In the genomic region with DNA sequence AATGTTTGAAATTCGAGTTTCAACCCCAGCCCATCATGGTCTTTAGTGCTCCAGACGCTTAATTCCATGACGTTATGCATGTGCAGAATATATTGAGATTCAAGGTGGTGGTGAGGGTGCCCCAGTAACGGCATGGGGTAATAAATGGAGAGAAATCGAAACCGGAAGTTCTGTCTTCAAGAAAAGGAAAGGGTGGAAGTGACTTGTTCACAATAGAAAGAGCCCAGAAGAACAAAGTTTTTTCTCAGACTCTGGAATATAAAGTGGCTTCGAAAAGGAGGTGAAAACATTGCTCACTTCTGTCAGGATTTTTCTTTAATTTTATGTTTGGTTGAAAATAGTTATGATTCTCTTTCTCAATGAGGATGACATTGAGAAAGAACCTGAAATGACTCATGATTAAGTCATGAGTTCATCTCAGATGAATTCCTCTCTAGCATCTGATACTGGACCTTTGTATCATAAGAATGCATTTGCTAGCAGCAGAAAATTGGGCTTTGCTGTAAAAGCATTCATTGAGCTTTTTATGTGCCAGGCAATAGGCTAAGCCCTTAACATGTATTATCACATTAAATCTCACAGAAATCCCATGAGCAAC, we compare ENCODE assay signal across 1 cellular context.
TF ChIP-seq lines count a peak whose summit lies in the region.

No MANE protein-coding gene starts in this region.

TF ChIP-seq in GM23338, 12 proteins besides CTCF, POLR2A, EP300 and RAD21 (continued from another document):
- TF ChIP-seq, protein P1, sequence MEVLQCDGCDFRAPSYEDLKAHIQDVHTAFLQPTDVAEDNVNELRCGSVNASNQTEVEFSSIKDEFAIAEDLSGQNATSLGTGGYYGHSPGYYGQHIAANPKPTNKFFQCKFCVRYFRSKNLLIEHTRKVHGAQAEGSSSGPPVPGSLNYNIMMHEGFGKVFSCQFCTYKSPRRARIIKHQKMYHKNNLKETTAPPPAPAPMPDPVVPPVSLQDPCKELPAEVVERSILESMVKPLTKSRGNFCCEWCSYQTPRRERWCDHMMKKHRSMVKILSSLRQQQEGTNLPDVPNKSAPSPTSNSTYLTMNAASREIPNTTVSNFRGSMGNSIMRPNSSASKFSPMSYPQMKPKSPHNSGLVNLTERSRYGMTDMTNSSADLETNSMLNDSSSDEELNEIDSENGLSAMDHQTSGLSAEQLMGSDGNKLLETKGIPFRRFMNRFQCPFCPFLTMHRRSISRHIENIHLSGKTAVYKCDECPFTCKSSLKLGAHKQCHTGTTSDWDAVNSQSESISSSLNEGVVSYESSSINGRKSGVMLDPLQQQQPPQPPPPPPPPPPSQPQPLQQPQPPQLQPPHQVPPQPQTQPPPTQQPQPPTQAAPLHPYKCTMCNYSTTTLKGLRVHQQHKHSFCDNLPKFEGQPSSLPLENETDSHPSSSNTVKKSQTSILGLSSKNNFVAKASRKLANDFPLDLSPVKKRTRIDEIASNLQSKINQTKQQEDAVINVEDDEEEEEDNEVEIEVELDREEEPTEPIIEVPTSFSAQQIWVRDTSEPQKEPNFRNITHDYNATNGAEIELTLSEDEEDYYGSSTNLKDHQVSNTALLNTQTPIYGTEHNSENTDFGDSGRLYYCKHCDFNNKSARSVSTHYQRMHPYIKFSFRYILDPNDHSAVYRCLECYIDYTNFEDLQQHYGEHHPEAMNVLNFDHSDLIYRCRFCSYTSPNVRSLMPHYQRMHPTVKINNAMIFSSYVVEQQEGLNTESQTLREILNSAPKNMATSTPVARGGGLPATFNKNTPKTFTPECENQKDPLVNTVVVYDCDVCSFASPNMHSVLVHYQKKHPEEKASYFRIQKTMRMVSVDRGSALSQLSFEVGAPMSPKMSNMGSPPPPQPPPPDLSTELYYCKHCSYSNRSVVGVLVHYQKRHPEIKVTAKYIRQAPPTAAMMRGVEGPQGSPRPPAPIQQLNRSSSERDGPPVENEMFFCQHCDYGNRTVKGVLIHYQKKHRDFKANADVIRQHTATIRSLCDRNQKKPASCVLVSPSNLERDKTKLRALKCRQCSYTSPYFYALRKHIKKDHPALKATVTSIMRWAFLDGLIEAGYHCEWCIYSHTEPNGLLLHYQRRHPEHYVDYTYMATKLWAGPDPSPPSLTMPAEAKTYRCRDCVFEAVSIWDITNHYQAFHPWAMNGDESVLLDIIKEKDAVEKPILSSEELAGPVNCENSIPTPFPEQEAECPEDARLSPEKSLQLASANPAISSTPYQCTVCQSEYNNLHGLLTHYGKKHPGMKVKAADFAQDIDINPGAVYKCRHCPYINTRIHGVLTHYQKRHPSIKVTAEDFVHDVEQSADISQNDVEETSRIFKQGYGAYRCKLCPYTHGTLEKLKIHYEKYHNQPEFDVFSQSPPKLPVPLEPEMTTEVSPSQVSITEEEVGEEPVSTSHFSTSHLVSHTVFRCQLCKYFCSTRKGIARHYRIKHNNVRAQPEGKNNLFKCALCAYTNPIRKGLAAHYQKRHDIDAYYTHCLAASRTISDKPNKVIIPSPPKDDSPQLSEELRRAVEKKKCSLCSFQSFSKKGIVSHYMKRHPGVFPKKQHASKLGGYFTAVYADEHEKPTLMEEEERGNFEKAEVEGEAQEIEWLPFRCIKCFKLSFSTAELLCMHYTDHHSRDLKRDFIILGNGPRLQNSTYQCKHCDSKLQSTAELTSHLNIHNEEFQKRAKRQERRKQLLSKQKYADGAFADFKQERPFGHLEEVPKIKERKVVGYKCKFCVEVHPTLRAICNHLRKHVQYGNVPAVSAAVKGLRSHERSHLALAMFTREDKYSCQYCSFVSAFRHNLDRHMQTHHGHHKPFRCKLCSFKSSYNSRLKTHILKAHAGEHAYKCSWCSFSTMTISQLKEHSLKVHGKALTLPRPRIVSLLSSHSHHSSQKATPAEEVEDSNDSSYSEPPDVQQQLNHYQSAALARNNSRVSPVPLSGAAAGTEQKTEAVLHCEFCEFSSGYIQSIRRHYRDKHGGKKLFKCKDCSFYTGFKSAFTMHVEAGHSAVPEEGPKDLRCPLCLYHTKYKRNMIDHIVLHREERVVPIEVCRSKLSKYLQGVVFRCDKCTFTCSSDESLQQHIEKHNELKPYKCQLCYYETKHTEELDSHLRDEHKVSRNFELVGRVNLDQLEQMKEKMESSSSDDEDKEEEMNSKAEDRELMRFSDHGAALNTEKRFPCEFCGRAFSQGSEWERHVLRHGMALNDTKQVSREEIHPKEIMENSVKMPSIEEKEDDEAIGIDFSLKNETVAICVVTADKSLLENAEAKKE (CRISPR knock-in tag; IDR thresholded peaks at IDR 0.05) = no peak
- no peak for TF ChIP-seq POLR2AphosphoS5 (IDR thresholded peaks at IDR 0.05; ENCODE audit: low read depth)
- TF ChIP-seq, protein P2, sequence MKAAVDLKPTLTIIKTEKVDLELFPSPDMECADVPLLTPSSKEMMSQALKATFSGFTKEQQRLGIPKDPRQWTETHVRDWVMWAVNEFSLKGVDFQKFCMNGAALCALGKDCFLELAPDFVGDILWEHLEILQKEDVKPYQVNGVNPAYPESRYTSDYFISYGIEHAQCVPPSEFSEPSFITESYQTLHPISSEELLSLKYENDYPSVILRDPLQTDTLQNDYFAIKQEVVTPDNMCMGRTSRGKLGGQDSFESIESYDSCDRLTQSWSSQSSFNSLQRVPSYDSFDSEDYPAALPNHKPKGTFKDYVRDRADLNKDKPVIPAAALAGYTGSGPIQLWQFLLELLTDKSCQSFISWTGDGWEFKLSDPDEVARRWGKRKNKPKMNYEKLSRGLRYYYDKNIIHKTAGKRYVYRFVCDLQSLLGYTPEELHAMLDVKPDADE (IDR thresholded peaks at IDR 0.05) = no peak
- TF ChIP-seq ZNF114 (CRISPR knock-in tag; IDR thresholded peaks at IDR 0.05) = no peak
- no peak for TF ChIP-seq NANOG (IDR thresholded peaks at IDR 0.05; ENCODE audit: borderline replicate concordance)
- no peak for TF ChIP-seq JUNB (IDR thresholded peaks at IDR 0.05; ENCODE audit: unreplicated experiment)
- TF ChIP-seq CREB1 (CRISPR knock-in tag; IDR thresholded peaks at IDR 0.05; ENCODE audit: low read depth) = no peak
